1 cellular context compared by ENCODE assay signal in the genomic region with DNA sequence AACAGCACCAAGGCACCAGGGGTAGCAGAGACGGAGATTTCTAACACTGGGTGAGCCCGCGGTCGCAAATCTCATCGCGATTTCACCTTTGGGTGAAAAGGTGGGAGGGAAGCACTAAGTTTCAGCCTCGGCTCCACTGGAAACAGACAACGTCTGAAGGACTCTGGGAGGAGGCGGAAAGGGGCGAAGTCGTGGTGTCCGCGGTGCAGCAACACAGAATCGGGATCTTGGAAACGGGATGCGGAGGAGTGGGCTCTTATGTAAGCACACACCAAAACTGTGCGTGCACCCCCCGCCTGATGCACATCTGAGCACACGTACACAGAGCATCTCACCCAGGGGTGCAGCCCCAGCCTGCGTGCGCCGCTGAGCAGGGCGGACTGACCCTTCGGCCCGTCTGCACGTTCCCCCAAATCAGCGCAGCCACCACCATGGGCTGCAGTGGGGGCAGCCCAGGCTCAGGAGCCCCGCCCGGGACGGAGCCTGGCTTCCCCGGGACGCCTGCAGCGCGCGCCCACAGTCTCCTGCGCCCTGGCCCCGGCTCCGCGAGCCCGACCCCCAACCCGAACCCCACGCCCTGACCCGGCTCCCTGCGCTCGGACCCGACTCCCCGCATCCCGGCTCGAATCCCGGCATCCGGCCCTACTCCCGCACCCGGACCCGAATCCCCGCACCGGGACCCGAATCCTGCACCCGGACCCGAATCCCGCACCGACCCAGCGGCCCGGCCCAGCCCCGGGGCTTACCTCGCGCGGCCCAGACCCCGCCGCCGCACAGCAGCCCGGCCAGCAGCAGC.
TF ChIP-seq lines count a peak whose summit lies in the region.

No MANE protein-coding gene starts in this region.

TF ChIP-seq in K562, 482 proteins besides CTCF, POLR2A, EP300 and RAD21 (continues in another document):
- TF ChIP-seq BRD4 (IDR thresholded peaks at IDR 0.05) = no peak
- TF ChIP-seq HOXB6 (CRISPR knock-in tag; IDR thresholded peaks at IDR 0.05; ENCODE audit: borderline replicate concordance) = no peak
- TF ChIP-seq SAP30 (IDR thresholded peaks at IDR 0.05; ENCODE audit: borderline replicate concordance, insufficient read depth, low read depth, low read length, poor library complexity, severe bottlenecking) = peak; percentile 55
- TF ChIP-seq, protein P1, sequence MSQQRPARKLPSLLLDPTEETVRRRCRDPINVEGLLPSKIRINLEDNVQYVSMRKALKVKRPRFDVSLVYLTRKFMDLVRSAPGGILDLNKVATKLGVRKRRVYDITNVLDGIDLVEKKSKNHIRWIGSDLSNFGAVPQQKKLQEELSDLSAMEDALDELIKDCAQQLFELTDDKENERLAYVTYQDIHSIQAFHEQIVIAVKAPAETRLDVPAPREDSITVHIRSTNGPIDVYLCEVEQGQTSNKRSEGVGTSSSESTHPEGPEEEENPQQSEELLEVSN (IDR thresholded peaks at IDR 0.05; ENCODE audit: borderline replicate concordance in 1 of 2, extremely low read depth in 1 of 2, insufficient read depth in 1 of 2, insufficient read length in 1 of 2, low read depth in 1 of 2, low read length in 1 of 2, poor library complexity in 1 of 2, severe bottlenecking in 1 of 2) = no peak
- TF ChIP-seq, protein P2, sequence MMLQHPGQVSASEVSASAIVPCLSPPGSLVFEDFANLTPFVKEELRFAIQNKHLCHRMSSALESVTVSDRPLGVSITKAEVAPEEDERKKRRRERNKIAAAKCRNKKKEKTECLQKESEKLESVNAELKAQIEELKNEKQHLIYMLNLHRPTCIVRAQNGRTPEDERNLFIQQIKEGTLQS (IDR thresholded peaks at IDR 0.05) = no peak
- TF ChIP-seq, protein P2 (CRISPR knock-in tag; conservative IDR thresholded peaks at IDR 0.05) = no peak
- TF ChIP-seq PTBP1 (IDR thresholded peaks at IDR 0.05; ENCODE audit: low read depth, low read length) = no peak
- TF ChIP-seq, protein P3, sequence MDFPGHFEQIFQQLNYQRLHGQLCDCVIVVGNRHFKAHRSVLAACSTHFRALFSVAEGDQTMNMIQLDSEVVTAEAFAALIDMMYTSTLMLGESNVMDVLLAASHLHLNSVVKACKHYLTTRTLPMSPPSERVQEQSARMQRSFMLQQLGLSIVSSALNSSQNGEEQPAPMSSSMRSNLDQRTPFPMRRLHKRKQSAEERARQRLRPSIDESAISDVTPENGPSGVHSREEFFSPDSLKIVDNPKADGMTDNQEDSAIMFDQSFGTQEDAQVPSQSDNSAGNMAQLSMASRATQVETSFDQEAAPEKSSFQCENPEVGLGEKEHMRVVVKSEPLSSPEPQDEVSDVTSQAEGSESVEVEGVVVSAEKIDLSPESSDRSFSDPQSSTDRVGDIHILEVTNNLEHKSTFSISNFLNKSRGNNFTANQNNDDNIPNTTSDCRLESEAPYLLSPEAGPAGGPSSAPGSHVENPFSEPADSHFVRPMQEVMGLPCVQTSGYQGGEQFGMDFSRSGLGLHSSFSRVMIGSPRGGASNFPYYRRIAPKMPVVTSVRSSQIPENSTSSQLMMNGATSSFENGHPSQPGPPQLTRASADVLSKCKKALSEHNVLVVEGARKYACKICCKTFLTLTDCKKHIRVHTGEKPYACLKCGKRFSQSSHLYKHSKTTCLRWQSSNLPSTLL (IDR thresholded peaks at IDR 0.05) = peak; percentile 68
- TF ChIP-seq ZNF76 (CRISPR knock-in tag; IDR thresholded peaks at IDR 0.05; ENCODE audit: borderline replicate concordance) = 0 out of 2 replicates have a peak, but pooled peaks have one; percentile 48
- no peak for TF ChIP-seq ZNF586 (CRISPR knock-in tag; conservative IDR thresholded peaks at IDR 0.05)
- TF ChIP-seq, protein P4, sequence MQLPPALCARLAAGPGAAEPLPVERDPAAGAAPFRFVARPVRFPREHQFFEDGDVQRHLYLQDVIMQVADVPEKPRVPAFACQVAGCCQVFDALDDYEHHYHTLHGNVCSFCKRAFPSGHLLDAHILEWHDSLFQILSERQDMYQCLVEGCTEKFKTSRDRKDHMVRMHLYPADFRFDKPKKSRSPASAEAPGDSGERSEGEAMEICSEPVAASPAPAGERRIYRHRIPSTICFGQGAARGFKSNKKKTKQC (CRISPR knock-in tag; IDR thresholded peaks at IDR 0.05) = 0 out of 2 replicates have a peak, but pooled peaks have one; percentile 33
- TF ChIP-seq, protein P5, sequence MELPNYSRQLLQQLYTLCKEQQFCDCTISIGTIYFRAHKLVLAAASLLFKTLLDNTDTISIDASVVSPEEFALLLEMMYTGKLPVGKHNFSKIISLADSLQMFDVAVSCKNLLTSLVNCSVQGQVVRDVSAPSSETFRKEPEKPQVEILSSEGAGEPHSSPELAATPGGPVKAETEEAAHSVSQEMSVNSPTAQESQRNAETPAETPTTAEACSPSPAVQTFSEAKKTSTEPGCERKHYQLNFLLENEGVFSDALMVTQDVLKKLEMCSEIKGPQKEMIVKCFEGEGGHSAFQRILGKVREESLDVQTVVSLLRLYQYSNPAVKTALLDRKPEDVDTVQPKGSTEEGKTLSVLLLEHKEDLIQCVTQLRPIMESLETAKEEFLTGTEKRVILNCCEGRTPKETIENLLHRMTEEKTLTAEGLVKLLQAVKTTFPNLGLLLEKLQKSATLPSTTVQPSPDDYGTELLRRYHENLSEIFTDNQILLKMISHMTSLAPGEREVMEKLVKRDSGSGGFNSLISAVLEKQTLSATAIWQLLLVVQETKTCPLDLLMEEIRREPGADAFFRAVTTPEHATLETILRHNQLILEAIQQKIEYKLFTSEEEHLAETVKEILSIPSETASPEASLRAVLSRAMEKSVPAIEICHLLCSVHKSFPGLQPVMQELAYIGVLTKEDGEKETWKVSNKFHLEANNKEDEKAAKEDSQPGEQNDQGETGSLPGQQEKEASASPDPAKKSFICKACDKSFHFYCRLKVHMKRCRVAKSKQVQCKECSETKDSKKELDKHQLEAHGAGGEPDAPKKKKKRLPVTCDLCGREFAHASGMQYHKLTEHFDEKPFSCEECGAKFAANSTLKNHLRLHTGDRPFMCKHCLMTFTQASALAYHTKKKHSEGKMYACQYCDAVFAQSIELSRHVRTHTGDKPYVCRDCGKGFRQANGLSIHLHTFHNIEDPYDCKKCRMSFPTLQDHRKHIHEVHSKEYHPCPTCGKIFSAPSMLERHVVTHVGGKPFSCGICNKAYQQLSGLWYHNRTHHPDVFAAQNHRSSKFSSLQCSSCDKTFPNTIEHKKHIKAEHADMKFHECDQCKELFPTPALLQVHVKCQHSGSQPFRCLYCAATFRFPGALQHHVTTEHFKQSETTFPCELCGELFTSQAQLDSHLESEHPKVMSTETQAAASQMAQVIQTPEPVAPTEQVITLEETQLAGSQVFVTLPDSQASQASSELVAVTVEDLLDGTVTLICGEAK (IDR thresholded peaks at IDR 0.05) = peak; percentile 47; the same call in 1 of the 2 replicates
- TF ChIP-seq, protein P5 (CRISPR knock-in tag; IDR thresholded peaks at IDR 0.05) = no peak
- TF ChIP-seq CCAR2 (IDR thresholded peaks at IDR 0.05; ENCODE audit: low read depth, low read length) = no peak
- TF ChIP-seq ARID1B (IDR thresholded peaks at IDR 0.05) = no peak
- no peak for TF ChIP-seq TBL1XR1 (IDR thresholded peaks at IDR 0.05; ENCODE audit: low read length in 2 of 2)
- TF ChIP-seq, protein P6, sequence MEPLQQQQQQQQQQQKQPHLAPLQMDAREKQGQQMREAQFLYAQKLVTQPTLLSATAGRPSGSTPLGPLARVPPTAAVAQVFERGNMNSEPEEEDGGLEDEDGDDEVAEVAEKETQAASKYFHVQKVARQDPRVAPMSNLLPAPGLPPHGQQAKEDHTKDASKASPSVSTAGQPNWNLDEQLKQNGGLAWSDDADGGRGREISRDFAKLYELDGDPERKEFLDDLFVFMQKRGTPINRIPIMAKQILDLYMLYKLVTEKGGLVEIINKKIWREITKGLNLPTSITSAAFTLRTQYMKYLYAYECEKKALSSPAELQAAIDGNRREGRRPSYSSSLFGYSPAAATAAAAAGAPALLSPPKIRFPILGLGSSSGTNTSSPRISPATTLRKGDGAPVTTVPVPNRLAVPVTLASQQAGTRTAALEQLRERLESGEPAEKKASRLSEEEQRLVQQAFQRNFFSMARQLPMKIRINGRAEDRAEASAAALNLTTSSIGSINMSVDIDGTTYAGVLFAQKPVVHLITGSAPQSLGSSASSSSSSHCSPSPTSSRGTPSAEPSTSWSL (CRISPR knock-in tag; IDR thresholded peaks at IDR 0.05; ENCODE audit: borderline replicate concordance) = no peak
- TF ChIP-seq ZNF274 (IDR thresholded peaks at IDR 0.05; ENCODE audit: borderline replicate concordance, low read depth, low read length) = no peak
- TF ChIP-seq PHB2 (IDR thresholded peaks at IDR 0.05; ENCODE audit: low read depth) = no peak
- TF ChIP-seq ESRRA (IDR thresholded peaks at IDR 0.05; ENCODE audit: borderline replicate concordance, low read depth) = no peak
- TF ChIP-seq MYC (IDR thresholded peaks at IDR 0.05; ENCODE audit: low read depth, low read length) = peak; percentile 11; the same call in 1 of the 2 replicates
- TF ChIP-seq MYC (CRISPR knock-in tag; IDR thresholded peaks at IDR 0.05; ENCODE audit: borderline replicate concordance, low read depth) = no peak
- TF ChIP-seq ETS2 (tag; IDR thresholded peaks at IDR 0.05; ENCODE audit: borderline replicate concordance, poor library complexity, severe bottlenecking) = no peak
- no peak for TF ChIP-seq POLR2B (IDR thresholded peaks at IDR 0.05; ENCODE audit: low read depth, partially characterized antibody)
- no peak for TF ChIP-seq NEUROD1 (IDR thresholded peaks at IDR 0.05; ENCODE audit: borderline replicate concordance, low read depth, low read length, partially characterized antibody)
- TF ChIP-seq ZNF143 (CRISPR knock-in tag; IDR thresholded peaks at IDR 0.05) = 0 out of 2 replicates have a peak, but pooled peaks have one; percentile 12
- TF ChIP-seq ARNT (IDR thresholded peaks at IDR 0.05) = no peak
- TF ChIP-seq RBM25 (IDR thresholded peaks at IDR 0.05; ENCODE audit: low read depth, low read length, severe bottlenecking) = no peak
- TF ChIP-seq PCBP1 (IDR thresholded peaks at IDR 0.05; ENCODE audit: low read depth, low read length, poor library complexity, severe bottlenecking) = peak; percentile 50
- no peak for TF ChIP-seq HDAC6 (IDR thresholded peaks at IDR 0.05; ENCODE audit: low read depth, low read length)
- TF ChIP-seq, protein P7, sequence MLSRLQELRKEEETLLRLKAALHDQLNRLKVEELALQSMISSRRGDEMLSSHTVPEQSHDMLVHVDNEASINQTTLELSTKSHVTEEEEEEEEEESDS (CRISPR knock-in tag; IDR thresholded peaks at IDR 0.05) = no peak
- TF ChIP-seq DNMT1 (IDR thresholded peaks at IDR 0.05) = no peak
- TF ChIP-seq HNRNPH1 (optimal IDR thresholded peaks at IDR 0.05; ENCODE audit: low read depth, low read length) = no peak
- TF ChIP-seq PHF21A (IDR thresholded peaks at IDR 0.05; ENCODE audit: borderline replicate concordance, low read depth) = 0 out of 2 replicates have a peak, but pooled peaks have one; percentile 19
- TF ChIP-seq ZNF57 (CRISPR knock-in tag; IDR thresholded peaks at IDR 0.05) = no peak
- TF ChIP-seq PPARD (CRISPR knock-in tag; IDR thresholded peaks at IDR 0.05) = no peak
- TF ChIP-seq ZFP36 (IDR thresholded peaks at IDR 0.05; ENCODE audit: low read depth, low read length, partially characterized antibody) = no peak
- TF ChIP-seq PHF20 (IDR thresholded peaks at IDR 0.05; ENCODE audit: partially characterized antibody) = no peak
- no peak for TF ChIP-seq NUFIP1 (IDR thresholded peaks at IDR 0.05; ENCODE audit: partially characterized antibody)
- no peak for TF ChIP-seq ZBTB1 (CRISPR knock-in tag; IDR thresholded peaks at IDR 0.05; ENCODE audit: borderline replicate concordance, low read depth)
- TF ChIP-seq, protein P8, sequence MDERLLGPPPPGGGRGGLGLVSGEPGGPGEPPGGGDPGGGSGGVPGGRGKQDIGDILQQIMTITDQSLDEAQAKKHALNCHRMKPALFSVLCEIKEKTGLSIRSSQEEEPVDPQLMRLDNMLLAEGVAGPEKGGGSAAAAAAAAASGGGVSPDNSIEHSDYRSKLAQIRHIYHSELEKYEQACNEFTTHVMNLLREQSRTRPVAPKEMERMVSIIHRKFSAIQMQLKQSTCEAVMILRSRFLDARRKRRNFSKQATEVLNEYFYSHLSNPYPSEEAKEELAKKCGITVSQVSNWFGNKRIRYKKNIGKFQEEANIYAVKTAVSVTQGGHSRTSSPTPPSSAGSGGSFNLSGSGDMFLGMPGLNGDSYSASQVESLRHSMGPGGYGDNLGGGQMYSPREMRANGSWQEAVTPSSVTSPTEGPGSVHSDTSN (CRISPR knock-in tag; IDR thresholded peaks at IDR 0.05; ENCODE audit: low read depth) = no peak
- TF ChIP-seq, protein P8 (tag; conservative IDR thresholded peaks at IDR 0.05; ENCODE audit: low read depth) = no peak
- TF ChIP-seq ZZZ3 (IDR thresholded peaks at IDR 0.05) = no peak
- TF ChIP-seq ZNF695 (CRISPR knock-in tag; IDR thresholded peaks at IDR 0.05) = no peak
- TF ChIP-seq CBX3 (IDR thresholded peaks at IDR 0.05; ENCODE audit: borderline replicate concordance in 1 of 2, low read length in 2 of 2) = no peak
